Comparison of ENCODE assay signal across 12 cellular contexts in the genomic region with DNA sequence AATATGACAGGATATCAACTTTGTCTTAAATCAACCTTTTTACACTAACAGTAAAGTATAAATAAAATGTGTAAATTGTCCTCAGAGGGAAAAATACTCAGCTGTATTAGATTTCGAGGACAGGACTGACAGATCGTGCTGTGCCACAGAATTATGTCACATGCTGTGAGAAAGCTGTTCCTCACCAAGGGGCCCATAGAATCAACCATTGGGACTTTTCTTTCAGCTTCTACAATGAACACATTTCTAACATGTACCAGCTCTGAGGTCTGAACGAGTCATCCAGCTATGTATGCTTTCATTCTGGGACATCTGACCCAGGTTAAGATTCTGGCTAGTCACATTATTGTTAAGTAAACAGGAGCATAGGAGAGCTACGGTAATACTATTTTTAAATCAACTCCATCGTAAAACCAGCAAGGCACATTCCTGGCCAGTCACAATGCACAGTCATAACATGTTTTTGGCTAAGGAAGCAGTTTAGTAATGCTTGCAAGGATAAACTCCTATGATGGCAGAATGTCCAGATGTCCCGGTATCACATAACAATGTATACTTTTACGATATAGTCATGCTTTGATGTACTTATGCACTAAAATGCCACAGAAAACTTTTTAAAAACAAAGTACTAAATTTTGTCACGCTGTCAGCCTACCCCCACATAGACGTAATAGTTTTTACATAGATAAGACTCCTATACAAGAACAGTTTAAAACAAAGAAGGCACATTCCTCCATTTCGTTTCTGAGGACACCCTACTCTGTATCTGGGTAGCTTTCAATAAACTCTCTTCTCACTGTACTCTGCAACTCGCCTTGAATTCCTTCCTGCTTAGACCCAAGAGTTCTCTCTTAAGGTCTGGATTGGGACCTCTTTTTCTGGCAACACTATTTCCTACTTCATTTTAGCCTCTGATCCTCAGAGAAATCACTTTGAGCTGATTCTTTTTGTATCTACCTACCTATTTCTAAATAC. TPM values are rescaled to one million over a fixed set of nuclear protein-coding genes. Genes with fewer than 3 reads are reported as not detected.
A peak's percentile ranks its signal among the peaks of the same experiment; 100 is the strongest.
DNase-seq lines count a peak whose midpoint lies in the region; ATAC-seq and TF ChIP-seq lines count a peak whose summit lies in the region.
"Had no signal": no experiment of that assay in that cellular context is flagged by ENCODE, and none has a peak within 500 bp of the region (broad histone marks: within the 10 kb centered on the region; RNA-seq: fewer than 3 reads in every experiment).

No MANE protein-coding gene starts in this region.

- peak; percentile 79 for DNase-seq in HS-27A (ENCODE audit: low read depth)
- no peak for DNase-seq in chondrocyte (ENCODE audit: low spot score)
- no peak for DNase-seq in mesothelial cell of epicardium (ENCODE audit: low spot score in 2 of 2, unreplicated experiment in 2 of 2)
- no peak for DNase-seq in vagina (ENCODE audit: extremely low spot score in 2 of 2)
- no peak for DNase-seq in tibial nerve (ENCODE audit: low spot score in 2 of 2)
- DNase-seq: activated effector memory CD4-positive, alpha-beta T cell treated with anti-CD3 and anti-CD28 coated beads, Interleukin-2, amount 50 U/mL, for 16 hours; NCI-H446; nephron progenitor cell; SHP77 treated with DMSO at 0.1 percent for 48 hours had no signal

- H3K4me3 ChIP-seq in vagina (peak overlapping the region in 1 of 2 donors; percentile 4), tibial nerve (no peak overlapping the region)
- H3K4me3 ChIP-seq: suprapubic skin had no signal

- no peaks in the 10 kb centered on the region for H3K9me3 ChIP-seq in vagina
- H3K9me3 ChIP-seq in tibial nerve: peaks cover 0 to 3% (median 0%) of the 10 kb centered on the region in 4 donors
- H3K9me3 ChIP-seq: suprapubic skin had no signal

- H3K4me3 Mint-ChIP-seq in chondrocyte (ENCODE audit: unreplicated experiment): peak overlapping the region; percentile 20
- H3K4me3 Mint-ChIP-seq in mesothelial cell of epicardium: no peak overlapping the region
- H3K4me3 Mint-ChIP-seq: nephron progenitor cell had no signal

- H3K27me3 ChIP-seq in vagina (no peaks in the 10 kb centered on the region), tibial nerve (no peaks in the 10 kb centered on the region)
- H3K27me3 ChIP-seq: suprapubic skin had no signal

- TF ChIP-seq POLR2A in vagina (IDR thresholded peaks at IDR 0.05) (no peak), tibial nerve (IDR thresholded peaks at IDR 0.05) (no peak)

- no peak for TF ChIP-seq CTCF in chondrocyte (IDR thresholded peaks at IDR 0.05)
- no peak for TF ChIP-seq CTCF in mesothelial cell of epicardium (IDR thresholded peaks at IDR 0.05; ENCODE audit: unreplicated experiment)
- no peak for TF ChIP-seq CTCF in vagina (IDR thresholded peaks at IDR 0.05)
- no peak for TF ChIP-seq CTCF in tibial nerve (IDR thresholded peaks at IDR 0.05)

- no peaks in the 10 kb centered on the region for H3K27me3 Mint-ChIP-seq in chondrocyte (ENCODE audit: low read depth)
- no peaks in the 10 kb centered on the region for H3K27me3 Mint-ChIP-seq in mesothelial cell of epicardium (ENCODE audit: low read depth)

- H3K27ac ChIP-seq in vagina (peak overlapping the region; percentile 58), tibial nerve (no peak overlapping the region)
- H3K27ac ChIP-seq: suprapubic skin had no signal

- no peaks in the 10 kb centered on the region for H3K9me3 Mint-ChIP-seq in chondrocyte (ENCODE audit: low read depth)
- H3K9me3 Mint-ChIP-seq in mesothelial cell of epicardium: no peaks in the 10 kb centered on the region
- H3K9me3 Mint-ChIP-seq: nephron progenitor cell had no signal

- H3K4me1 Mint-ChIP-seq in chondrocyte (ENCODE audit: low read depth) (peaks cover 25% of the 10 kb centered on the region), mesothelial cell of epicardium (peaks cover 23% of the 10 kb centered on the region)

- intact Hi-C loops in vagina (cut with DNase I): no loop called here

- no peaks in the 10 kb centered on the region for H3K36me3 Mint-ChIP-seq in chondrocyte (ENCODE audit: low read depth)
- H3K36me3 Mint-ChIP-seq in mesothelial cell of epicardium: no peaks in the 10 kb centered on the region

- ATAC-seq in HG03135 (IDR thresholded peaks at IDR 0.05; ENCODE audit: unreplicated experiment): no peak
- no peak for ATAC-seq in GM21526 (IDR thresholded peaks at IDR 0.05; ENCODE audit: low FRiP score, unreplicated experiment)

- TF ChIP-seq EP300 in tibial nerve (IDR thresholded peaks at IDR 0.05): no peak

- H3K36me3 ChIP-seq in vagina: no peaks in the 10 kb centered on the region
- no peaks in the 10 kb centered on the region for H3K36me3 ChIP-seq in tibial nerve
- H3K36me3 ChIP-seq: suprapubic skin had no signal

- H3K27ac Mint-ChIP-seq in chondrocyte (ENCODE audit: unreplicated experiment) (peak overlapping the region; percentile 79), mesothelial cell of epicardium (peak overlapping the region; percentile 54)
- H3K27ac Mint-ChIP-seq: nephron progenitor cell had no signal

- peaks cover 11% of the 10 kb centered on the region for H3K4me1 ChIP-seq in vagina
- no peaks in the 10 kb centered on the region for H3K4me1 ChIP-seq in tibial nerve
- H3K4me1 ChIP-seq: suprapubic skin had no signal

- 36 to 40% methylated on average over 11 of the region's 11 CpGs for WGBS in tibial nerve, 2 donors

RNA-seq across cellular contexts. Expression of gene ZNF214, which starts 27.4 kb away (rescaled TPM):
- total RNA-seq in chondrocyte: 1.4 to 3.1 TPM (median 2.5 TPM) in 3 replicates
- total RNA-seq in mesothelial cell of epicardium: 6.2 to 7.4 TPM (median 6.5 TPM) in 3 replicates
- total RNA-seq in vagina: 3.9 TPM
- 1 to 10 TPM; 4.8 to 7.2 (median 5.9) TPM for total RNA-seq in tibial nerve

RNA-seq across cellular contexts. Expression of gene NLRP14, which starts 27.5 kb away (rescaled TPM):
- total RNA-seq in chondrocyte (0.05 TPM in 1 of 3 replicates, not detected in the others), mesothelial cell of epicardium (0.51 to 0.58 TPM (median 0.54 TPM) in 3 replicates), vagina (not detected), tibial nerve (1 to 10 TPM in 1 of 4 donors, under 1 TPM in 2, not detected in 1; 0.30 to 1.3 (median 0.59) TPM)
- total RNA-seq: suprapubic skin had no signal
